ENCODE assay signal across 8 cellular contexts in genomic region chr16:66696669-66697630, GRCh38. TPM values are rescaled to one million over a fixed set of nuclear protein-coding genes. Genes with fewer than 3 reads are reported as not detected.
A peak's percentile ranks its signal among the peaks of the same experiment; 100 is the strongest.
DNase-seq lines count a peak whose midpoint lies in the region; ATAC-seq and TF ChIP-seq lines count a peak whose summit lies in the region.

Gene CMTM4 (minus strand): TSS chr16:66696743. CDS start chr16:66696525, 218 bp downstream.

- H3K9me3 ChIP-seq in MM.1S (replicated peaks; ENCODE audit: insufficient read depth, low read length) (no peaks in the 10 kb centered on the region), trophoblast cell (ENCODE audit: insufficient read depth, low read depth, low read length) (no peaks in the 10 kb centered on the region), thymus (ENCODE audit: control insufficient read depth) (no peaks in the 10 kb centered on the region)

- H3K4me3 ChIP-seq in H7 (ENCODE audit: insufficient read depth, low read depth, low read length) (peak within 1 kb of the TSS; percentile 76), MM.1S (ENCODE audit: low read length) (peak within 1 kb of the TSS; percentile 87), trophoblast cell (ENCODE audit: low read depth, low read length) (peak within 1 kb of the TSS; percentile 86), thymus (ENCODE audit: low read length) (peak within 1 kb of the TSS; percentile 81)

- peak within 1 kb of the TSS; percentile 60 for H3K4ac ChIP-seq in trophoblast cell (ENCODE audit: low read depth, low read length)

- peaks cover 37% of the 10 kb centered on the region for H3K79me2 ChIP-seq in MM.1S (ENCODE audit: low read length)
- H3K79me2 ChIP-seq in trophoblast cell (ENCODE audit: control insufficient read depth, insufficient read depth, low read length, poor library complexity) = peaks cover 11% of the 10 kb centered on the region

- H3K4me1 Mint-ChIP-seq in activated naive CD8-positive, alpha-beta T cell treated with anti-CD3 and anti-CD28 coated beads, Interleukin-2, amount 50 U/mL, for 24 hours = peaks cover 14% of the 10 kb centered on the region

- peak within 1 kb of the TSS; percentile 13 for H2BK12ac ChIP-seq in trophoblast cell (ENCODE audit: low read length)

- H3K36me3 ChIP-seq in H7 (replicated peaks; ENCODE audit: control insufficient read depth, insufficient read depth, low read length) (no peaks in the 10 kb centered on the region), MM.1S (replicated peaks; ENCODE audit: insufficient read depth, low read length) (no peaks in the 10 kb centered on the region), trophoblast cell (ENCODE audit: control insufficient read depth in 1 of 2, insufficient read depth in 2 of 2, low read length in 2 of 2) (no peaks in the 10 kb centered on the region), thymus (ENCODE audit: control insufficient read depth, insufficient read depth) (no peaks in the 10 kb centered on the region)

- H3K18ac ChIP-seq in trophoblast cell (ENCODE audit: low read length) = peak within 1 kb of the TSS; percentile 93

- peak within 1 kb of the TSS; percentile 75 for H3K9ac ChIP-seq in MM.1S (ENCODE audit: low read length)
- H3K9ac ChIP-seq in trophoblast cell (ENCODE audit: low read length) = peak within 1 kb of the TSS; percentile 87

- ATAC-seq in activated naive CD8-positive, alpha-beta T cell treated with anti-CD3 and anti-CD28 coated beads, Interleukin-2, amount 50 U/mL, for 24 hours = peak; percentile 91

- H3F3A ChIP-seq in MM.1S (ENCODE audit: insufficient read depth, low read length) = no peaks in the 10 kb centered on the region

- peaks cover 8% of the 10 kb centered on the region for H3K79me1 ChIP-seq in trophoblast cell (ENCODE audit: low read length)

- peak within 1 kb of the TSS; percentile 43 for H2AK5ac ChIP-seq in trophoblast cell (ENCODE audit: low read length)

- intact Hi-C loops in cardiac septum (cut with DNase I) = loop anchor here (5.0 kb wide), 1 partner anchor 90 kb away; no protein-coding TSS in a partner anchor

- no peaks in the 10 kb centered on the region for H3K9me2 ChIP-seq in MM.1S (replicated peaks; ENCODE audit: insufficient read depth, low read length)

- H4K91ac ChIP-seq in trophoblast cell (ENCODE audit: low read depth, low read length) = peak within 1 kb of the TSS; percentile 87

- H3K23ac ChIP-seq in trophoblast cell (ENCODE audit: low read length) = no peak within 1 kb of the TSS

- H4K12ac ChIP-seq in trophoblast cell (ENCODE audit: low read depth, low read length) = peak within 1 kb of the TSS; percentile 79

- H4K20me1 ChIP-seq in MM.1S (ENCODE audit: insufficient read depth, low read length) = no peaks in the 10 kb centered on the region

- peak within 1 kb of the TSS; percentile 86 for H3K14ac ChIP-seq in trophoblast cell (ENCODE audit: low read length)

- H2BK120ac ChIP-seq in trophoblast cell (ENCODE audit: insufficient read depth, low read length, poor library complexity) = peak within 1 kb of the TSS; percentile 52

- no peaks in the 10 kb centered on the region for H3K9me3 Mint-ChIP-seq in activated naive CD8-positive, alpha-beta T cell treated with anti-CD3 and anti-CD28 coated beads, Interleukin-2, amount 50 U/mL, for 24 hours

- no peaks in the 10 kb centered on the region for H3K36me3 Mint-ChIP-seq in activated naive CD8-positive, alpha-beta T cell treated with anti-CD3 and anti-CD28 coated beads, Interleukin-2, amount 50 U/mL, for 24 hours (ENCODE audit: low read depth)

- peak; percentile 30 for TF ChIP-seq CTCF in MM.1S (IDR thresholded peaks at IDR 0.05; ENCODE audit: low read length)

- peaks cover 12% of the 10 kb centered on the region for H3K4me1 ChIP-seq in MM.1S (ENCODE audit: low read length)
- peaks cover 10 to 11% of the 10 kb centered on the region in 2 experiments for H3K4me1 ChIP-seq in trophoblast cell (ENCODE audit: control insufficient read depth in 1 of 2, insufficient read depth in 2 of 2, low read length in 2 of 2)
- H3K4me1 ChIP-seq in thymus (ENCODE audit: control insufficient read depth, insufficient read depth, low read length) = peaks cover 5% of the 10 kb centered on the region

- H3K4me3 Mint-ChIP-seq in activated naive CD8-positive, alpha-beta T cell treated with anti-CD3 and anti-CD28 coated beads, Interleukin-2, amount 50 U/mL, for 24 hours = peak within 1 kb of the TSS; percentile 75

- H4K8ac ChIP-seq in trophoblast cell (ENCODE audit: low read depth, low read length) = peak within 1 kb of the TSS; percentile 72

- no CpG with 5 or more reads among the region's 84 CpGs for whole genome bisulfite sequencing in trophoblast cell (ENCODE audit: extremely low coverage, insufficient coverage, insufficient read length)
- 6% methylated on average over 84 of the region's 84 CpGs for WGBS in thymus

- peak within 1 kb of the TSS; percentile 52 for H3K27ac Mint-ChIP-seq in activated naive CD8-positive, alpha-beta T cell treated with anti-CD3 and anti-CD28 coated beads, Interleukin-2, amount 50 U/mL, for 24 hours

- peak within 1 kb of the TSS; percentile 14 for H2BK5ac ChIP-seq in trophoblast cell (ENCODE audit: low read depth, low read length, poor library complexity)

- H2AFZ ChIP-seq in MM.1S (ENCODE audit: low read length) (peak within 1 kb of the TSS; percentile 97), trophoblast cell (ENCODE audit: insufficient read depth, low read length, poor library complexity) (peak within 1 kb of the TSS; percentile 65)

- H3K27ac ChIP-seq in MM.1S (ENCODE audit: low read length) (no peak within 1 kb of the TSS), trophoblast cell (ENCODE audit: low read depth, low read length) (peak within 1 kb of the TSS; percentile 38), thymus (ENCODE audit: low read depth) (no peak within 1 kb of the TSS)

- peaks cover 27% of the 10 kb centered on the region for H3K27me3 Mint-ChIP-seq in activated naive CD8-positive, alpha-beta T cell treated with anti-CD3 and anti-CD28 coated beads, Interleukin-2, amount 50 U/mL, for 24 hours

- H3K4me2 ChIP-seq in MM.1S (ENCODE audit: low read depth, low read length) = peak within 1 kb of the TSS; percentile 89
- H3K4me2 ChIP-seq in trophoblast cell (ENCODE audit: low read length) = peak within 1 kb of the TSS; percentile 96

- DNase-seq in G401 (ENCODE audit: low spot score) = peak; percentile 87
- peak; percentile 99 for DNase-seq in H7
- DNase-seq in MM.1S = peak; percentile 84
- DNase-seq in SW480 (ENCODE audit: low spot score) = peak; percentile 79
- DNase-seq in activated naive CD8-positive, alpha-beta T cell treated with anti-CD3 and anti-CD28 coated beads, Interleukin-2, amount 50 U/mL, for 24 hours = peak; percentile 78
- DNase-seq in cardiac septum (ENCODE audit: low spot score) = peak; percentile 93
- peak; percentile 80 to 90 for DNase-seq in trophoblast cell

- H3K27me3 ChIP-seq in H7 (ENCODE audit: control insufficient read depth, insufficient read depth, low read length) (peaks cover 8% of the 10 kb centered on the region; the same call in 1 of the 2 replicates), MM.1S (replicated peaks; ENCODE audit: insufficient read depth, low read length) (no peaks in the 10 kb centered on the region), trophoblast cell (ENCODE audit: insufficient read depth, low read length) (no peaks in the 10 kb centered on the region), thymus (ENCODE audit: control insufficient read depth, insufficient read depth) (peaks cover 38% of the 10 kb centered on the region)

- in situ Hi-C loops in G401 (cut with HindIII; ENCODE audit: low sequenced_read_pairs) = no loop called here

RNA-seq across cellular contexts. Expression of gene CMTM4, which starts in this region (rescaled TPM):
- total RNA-seq in G401 (2014; rRNA removed; shearing (Covaris generic)) = 11.9 and 22.5 TPM in 2 replicates
- 23.2 and 39.6 TPM in 2 replicates for total RNA-seq in H7 (2014; rRNA removed; shearing (Covaris generic))
- 10.4 TPM for total RNA-seq in cardiac septum
- 20.8 and 21.5 TPM in 2 replicates for polyA plus RNA-seq in trophoblast cell (2013)
- 3.4 TPM for polyA plus RNA-seq in thymus
